ENCODE assay signal across 8 cellular contexts in genomic region chr3:133781570-133781969, GRCh38. TPM values are rescaled to one million over a fixed set of nuclear protein-coding genes. Genes with fewer than 3 reads are reported as not detected.
"Had no signal": no experiment of that assay in that cellular context is flagged by ENCODE, and none has a peak within 500 bp of the region (broad histone marks: within the 10 kb centered on the region; RNA-seq: fewer than 3 reads in every experiment).

No MANE protein-coding gene starts in this region.

- FAIRE-seq: GM12878, GM12891, GM12892, GM18507, GM19239 had no signal

- DNase-seq: GDM1, GF-D8 had no signal

- ATAC-seq: GM12878 had no signal

- H3K4me3 ChIP-seq: GM12878 had no signal

RNA-seq across cellular contexts. Expression of gene TF, which starts 35.4 kb away (rescaled TPM):
- total RNA-seq: G401 had no signal
